1 cellular context compared by ENCODE assay signal in the genomic region with DNA sequence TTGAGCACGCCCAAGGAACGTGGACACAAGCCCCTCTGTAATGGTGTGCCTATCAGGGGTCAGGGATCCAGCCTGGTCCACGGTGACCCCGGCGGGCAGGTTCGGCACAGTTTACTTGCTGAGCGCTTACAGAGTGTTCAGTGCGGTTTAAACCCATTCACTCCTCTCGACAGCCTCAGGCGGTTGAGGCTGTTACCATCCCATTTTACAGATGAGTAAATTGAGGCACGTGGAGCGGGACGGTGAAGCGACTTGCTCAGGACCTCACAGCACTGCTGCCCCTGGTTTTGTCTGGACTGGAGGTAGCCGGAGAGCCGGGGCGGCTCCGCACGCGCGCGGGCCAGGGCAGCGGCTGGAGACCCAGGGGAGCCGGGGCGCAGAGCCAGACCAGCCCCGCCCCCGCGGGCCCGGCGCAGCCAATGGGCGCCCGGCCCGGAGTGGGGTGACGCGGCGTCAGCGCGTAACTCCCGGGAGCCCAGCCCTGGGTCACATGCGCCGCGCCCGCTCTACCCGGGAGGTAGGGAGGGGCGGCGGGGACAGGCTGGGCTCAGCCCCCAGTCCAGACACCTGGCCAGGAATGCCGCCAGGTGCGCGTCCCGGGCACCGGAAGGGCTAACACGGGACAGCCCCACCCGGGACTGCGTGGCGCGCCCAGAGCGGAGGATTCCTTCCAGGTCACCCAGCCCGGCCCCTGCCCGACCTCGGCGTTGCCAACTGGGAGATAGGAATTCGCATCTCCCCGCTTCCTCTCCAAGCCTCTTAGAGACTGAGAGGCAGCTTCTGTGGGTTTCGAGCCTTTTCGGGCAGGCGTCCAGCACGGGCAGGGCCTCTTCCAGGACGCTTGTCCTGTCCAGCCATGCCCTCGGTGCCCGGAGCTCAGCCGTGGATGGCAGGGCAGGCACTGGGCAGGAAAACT.
TF ChIP-seq lines count a peak whose summit lies in the region.

No MANE protein-coding gene starts in this region.

TF ChIP-seq in HepG2, 621 proteins besides CTCF, POLR2A, EP300 and RAD21 (continued from another document and continues in another):
- peak in 1 of 2 experiments; percentile 54; a peak in 1 of 4 replicates for TF ChIP-seq REST (IDR thresholded peaks at IDR 0.05; ENCODE audit: borderline replicate concordance in 1 of 2, low read depth in 1 of 2, low read length in 2 of 2)
- TF ChIP-seq ZNF652 (CRISPR knock-in tag; IDR thresholded peaks at IDR 0.05; ENCODE audit: borderline replicate concordance, low read depth), result peak; percentile 15; the same call in 1 of the 2 replicates
- peak; percentile 97 for TF ChIP-seq ARNTL (CRISPR knock-in tag; IDR thresholded peaks at IDR 0.05)
- no peak; the same call in 1 of the 2 replicates for TF ChIP-seq KLF15 (CRISPR knock-in tag; IDR thresholded peaks at IDR 0.05; ENCODE audit: borderline replicate concordance)
- no peak for TF ChIP-seq IRF1 (CRISPR knock-in tag; IDR thresholded peaks at IDR 0.05; ENCODE audit: low read depth)
- TF ChIP-seq, protein P1, sequence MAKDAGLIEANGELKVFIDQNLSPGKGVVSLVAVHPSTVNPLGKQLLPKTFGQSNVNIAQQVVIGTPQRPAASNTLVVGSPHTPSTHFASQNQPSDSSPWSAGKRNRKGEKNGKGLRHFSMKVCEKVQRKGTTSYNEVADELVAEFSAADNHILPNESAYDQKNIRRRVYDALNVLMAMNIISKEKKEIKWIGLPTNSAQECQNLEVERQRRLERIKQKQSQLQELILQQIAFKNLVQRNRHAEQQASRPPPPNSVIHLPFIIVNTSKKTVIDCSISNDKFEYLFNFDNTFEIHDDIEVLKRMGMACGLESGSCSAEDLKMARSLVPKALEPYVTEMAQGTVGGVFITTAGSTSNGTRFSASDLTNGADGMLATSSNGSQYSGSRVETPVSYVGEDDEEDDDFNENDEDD (CRISPR knock-in tag; IDR thresholded peaks at IDR 0.05; ENCODE audit: borderline replicate concordance), result peak; percentile 68
- TF ChIP-seq ZSCAN30 (CRISPR knock-in tag; IDR thresholded peaks at IDR 0.05), result peak; percentile 80; the same call in 1 of the 2 replicates
- TF ChIP-seq SALL2 (CRISPR knock-in tag; IDR thresholded peaks at IDR 0.05), result peak; percentile 62; the same call in 1 of the 2 replicates
- no peak for TF ChIP-seq SMAD1 (CRISPR knock-in tag; IDR thresholded peaks at IDR 0.05; ENCODE audit: borderline replicate concordance, low read depth)
- peak; percentile 27; the same call in 1 of the 2 replicates for TF ChIP-seq ZSCAN29 (CRISPR knock-in tag; conservative IDR thresholded peaks at IDR 0.05)
- TF ChIP-seq, protein P2, sequence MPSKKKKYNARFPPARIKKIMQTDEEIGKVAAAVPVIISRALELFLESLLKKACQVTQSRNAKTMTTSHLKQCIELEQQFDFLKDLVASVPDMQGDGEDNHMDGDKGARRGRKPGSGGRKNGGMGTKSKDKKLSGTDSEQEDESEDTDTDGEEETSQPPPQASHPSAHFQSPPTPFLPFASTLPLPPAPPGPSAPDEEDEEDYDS (CRISPR knock-in tag; IDR thresholded peaks at IDR 0.05), result peak; percentile 58; the same call in 1 of the 2 replicates
- TF ChIP-seq ZMAT3 (CRISPR knock-in tag; conservative IDR thresholded peaks at IDR 0.05), result peak; percentile 65; the same call in 1 of the 2 replicates
- peak; percentile 62; the same call in 1 of the 2 replicates for TF ChIP-seq NFKB2 (CRISPR knock-in tag; IDR thresholded peaks at IDR 0.05; ENCODE audit: borderline replicate concordance)
- TF ChIP-seq SNRNP70 (IDR thresholded peaks at IDR 0.05; ENCODE audit: low read depth, low read length), result no peak
- peak; percentile 11 for TF ChIP-seq ISL2 (CRISPR knock-in tag; IDR thresholded peaks at IDR 0.05)
- peak; percentile 47 for TF ChIP-seq PHF8 (CRISPR knock-in tag; IDR thresholded peaks at IDR 0.05)
- TF ChIP-seq TBX2 (CRISPR knock-in tag; IDR thresholded peaks at IDR 0.05; ENCODE audit: borderline replicate concordance), result peak; percentile 78
- TF ChIP-seq, protein P3, sequence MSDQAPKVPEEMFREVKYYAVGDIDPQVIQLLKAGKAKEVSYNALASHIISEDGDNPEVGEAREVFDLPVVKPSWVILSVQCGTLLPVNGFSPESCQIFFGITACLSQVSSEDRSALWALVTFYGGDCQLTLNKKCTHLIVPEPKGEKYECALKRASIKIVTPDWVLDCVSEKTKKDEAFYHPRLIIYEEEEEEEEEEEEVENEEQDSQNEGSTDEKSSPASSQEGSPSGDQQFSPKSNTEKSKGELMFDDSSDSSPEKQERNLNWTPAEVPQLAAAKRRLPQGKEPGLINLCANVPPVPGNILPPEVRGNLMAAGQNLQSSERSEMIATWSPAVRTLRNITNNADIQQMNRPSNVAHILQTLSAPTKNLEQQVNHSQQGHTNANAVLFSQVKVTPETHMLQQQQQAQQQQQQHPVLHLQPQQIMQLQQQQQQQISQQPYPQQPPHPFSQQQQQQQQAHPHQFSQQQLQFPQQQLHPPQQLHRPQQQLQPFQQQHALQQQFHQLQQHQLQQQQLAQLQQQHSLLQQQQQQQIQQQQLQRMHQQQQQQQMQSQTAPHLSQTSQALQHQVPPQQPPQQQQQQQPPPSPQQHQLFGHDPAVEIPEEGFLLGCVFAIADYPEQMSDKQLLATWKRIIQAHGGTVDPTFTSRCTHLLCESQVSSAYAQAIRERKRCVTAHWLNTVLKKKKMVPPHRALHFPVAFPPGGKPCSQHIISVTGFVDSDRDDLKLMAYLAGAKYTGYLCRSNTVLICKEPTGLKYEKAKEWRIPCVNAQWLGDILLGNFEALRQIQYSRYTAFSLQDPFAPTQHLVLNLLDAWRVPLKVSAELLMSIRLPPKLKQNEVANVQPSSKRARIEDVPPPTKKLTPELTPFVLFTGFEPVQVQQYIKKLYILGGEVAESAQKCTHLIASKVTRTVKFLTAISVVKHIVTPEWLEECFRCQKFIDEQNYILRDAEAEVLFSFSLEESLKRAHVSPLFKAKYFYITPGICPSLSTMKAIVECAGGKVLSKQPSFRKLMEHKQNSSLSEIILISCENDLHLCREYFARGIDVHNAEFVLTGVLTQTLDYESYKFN (CRISPR knock-in tag; conservative IDR thresholded peaks at IDR 0.05), result no peak; the same call in 1 of the 2 replicates
- TF ChIP-seq RFX3 (CRISPR knock-in tag; IDR thresholded peaks at IDR 0.05), result no peak
- 0 out of 2 replicates have a peak, but pooled peaks have one; percentile 18 for TF ChIP-seq ZNF138 (CRISPR knock-in tag; IDR thresholded peaks at IDR 0.05; ENCODE audit: low read depth)
- TF ChIP-seq ELF1 (CRISPR knock-in tag; IDR thresholded peaks at IDR 0.05), result peak; percentile 51
- TF ChIP-seq ELF4 (CRISPR knock-in tag; IDR thresholded peaks at IDR 0.05; ENCODE audit: borderline replicate concordance), result 0 out of 2 replicates have a peak, but pooled peaks have one; percentile 60
- peak; percentile 71; the same call in 1 of the 2 replicates for TF ChIP-seq CENPT (CRISPR knock-in tag; IDR thresholded peaks at IDR 0.05; ENCODE audit: low read depth)
- peak; percentile 51 for TF ChIP-seq DMAP1 (CRISPR knock-in tag; IDR thresholded peaks at IDR 0.05)
- TF ChIP-seq REXO4 (CRISPR knock-in tag; IDR thresholded peaks at IDR 0.05; ENCODE audit: borderline replicate concordance), result no peak
- TF ChIP-seq ZNF180 (CRISPR knock-in tag; IDR thresholded peaks at IDR 0.05; ENCODE audit: borderline replicate concordance, low read depth), result no peak
- TF ChIP-seq, protein P4, sequence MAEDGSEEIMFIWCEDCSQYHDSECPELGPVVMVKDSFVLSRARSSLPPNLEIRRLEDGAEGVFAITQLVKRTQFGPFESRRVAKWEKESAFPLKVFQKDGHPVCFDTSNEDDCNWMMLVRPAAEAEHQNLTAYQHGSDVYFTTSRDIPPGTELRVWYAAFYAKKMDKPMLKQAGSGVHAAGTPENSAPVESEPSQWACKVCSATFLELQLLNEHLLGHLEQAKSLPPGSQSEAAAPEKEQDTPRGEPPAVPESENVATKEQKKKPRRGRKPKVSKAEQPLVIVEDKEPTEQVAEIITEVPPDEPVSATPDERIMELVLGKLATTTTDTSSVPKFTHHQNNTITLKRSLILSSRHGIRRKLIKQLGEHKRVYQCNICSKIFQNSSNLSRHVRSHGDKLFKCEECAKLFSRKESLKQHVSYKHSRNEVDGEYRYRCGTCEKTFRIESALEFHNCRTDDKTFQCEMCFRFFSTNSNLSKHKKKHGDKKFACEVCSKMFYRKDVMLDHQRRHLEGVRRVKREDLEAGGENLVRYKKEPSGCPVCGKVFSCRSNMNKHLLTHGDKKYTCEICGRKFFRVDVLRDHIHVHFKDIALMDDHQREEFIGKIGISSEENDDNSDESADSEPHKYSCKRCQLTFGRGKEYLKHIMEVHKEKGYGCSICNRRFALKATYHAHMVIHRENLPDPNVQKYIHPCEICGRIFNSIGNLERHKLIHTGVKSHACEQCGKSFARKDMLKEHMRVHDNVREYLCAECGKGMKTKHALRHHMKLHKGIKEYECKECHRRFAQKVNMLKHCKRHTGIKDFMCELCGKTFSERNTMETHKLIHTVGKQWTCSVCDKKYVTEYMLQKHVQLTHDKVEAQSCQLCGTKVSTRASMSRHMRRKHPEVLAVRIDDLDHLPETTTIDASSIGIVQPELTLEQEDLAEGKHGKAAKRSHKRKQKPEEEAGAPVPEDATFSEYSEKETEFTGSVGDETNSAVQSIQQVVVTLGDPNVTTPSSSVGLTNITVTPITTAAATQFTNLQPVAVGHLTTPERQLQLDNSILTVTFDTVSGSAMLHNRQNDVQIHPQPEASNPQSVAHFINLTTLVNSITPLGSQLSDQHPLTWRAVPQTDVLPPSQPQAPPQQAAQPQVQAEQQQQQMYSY (CRISPR knock-in tag; IDR thresholded peaks at IDR 0.05), result peak; percentile 22; the same call in 1 of the 2 replicates
- peak; percentile 70; the same call in 1 of the 2 replicates for TF ChIP-seq TMF1 (CRISPR knock-in tag; IDR thresholded peaks at IDR 0.05; ENCODE audit: low read depth)
- TF ChIP-seq ZNF414 (CRISPR knock-in tag; IDR thresholded peaks at IDR 0.05), result peak; percentile 84; the same call in 1 of the 2 replicates
- peak; percentile 49; the same call in 1 of the 2 replicates for TF ChIP-seq ZNF776 (CRISPR knock-in tag; IDR thresholded peaks at IDR 0.05)
- TF ChIP-seq YY1 (IDR thresholded peaks at IDR 0.05; ENCODE audit: insufficient read depth, insufficient replicate concordance, low read depth, low read length), result peak; percentile 21
- peak; percentile 93 for TF ChIP-seq ZBTB2 (CRISPR knock-in tag; IDR thresholded peaks at IDR 0.05; ENCODE audit: low read depth)
- peak in 1 of 2 experiments; percentile 62; a peak in 2 of 4 replicates for TF ChIP-seq ATF4 (CRISPR knock-in tag; IDR thresholded peaks at IDR 0.05)
- peak; percentile 74; the same call in 1 of the 2 replicates for TF ChIP-seq ZNF234 (CRISPR knock-in tag; conservative IDR thresholded peaks at IDR 0.05)
- TF ChIP-seq RARA (CRISPR knock-in tag; IDR thresholded peaks at IDR 0.05), result peak; percentile 60; the same call in 1 of the 2 replicates
